In genomic region chr5:55364537-55365055, GRCh38 we compare ENCODE assay signal across 8 cellular contexts. TPM values are rescaled to one million over a fixed set of nuclear protein-coding genes. Genes with fewer than 3 reads are reported as not detected.
DNase-seq lines count a peak whose midpoint lies in the region; ATAC-seq and TF ChIP-seq lines count a peak whose summit lies in the region.
"Had no signal": no experiment of that assay in that cellular context is flagged by ENCODE, and none has a peak within 500 bp of the region (broad histone marks: within the 10 kb centered on the region; RNA-seq: fewer than 3 reads in every experiment).

No MANE protein-coding gene starts in this region.

- DNase-seq in GM20000 (ENCODE audit: low spot score) (peak; percentile 45), left lobe of liver (ENCODE audit: low spot score) (no peak), NCI-H69 (lab: John Stamatoyannopoulos, UW) (no peak), NOMO-1 treated with DMSO at 0.1 percent for 48 hours (lab: John Stamatoyannopoulos, UW; ENCODE audit: unreplicated experiment) (no peak), caudate nucleus (lab: John Stamatoyannopoulos, UW) (no peak)
- DNase-seq: stimulated activated CD4-positive, alpha-beta T cell treated with anti-CD3 and anti-CD28 coated beads, Interleukin-4, amount 100 ng/mL, for 1 hour had no signal

- H3K27ac ChIP-seq in caudate nucleus (ENCODE audit: low read depth, low read length), result no peak overlapping the region

- ATAC-seq in GM18858 (IDR thresholded peaks at IDR 0.05; ENCODE audit: unreplicated experiment), result peak; percentile 99
- ATAC-seq in HG03095 (IDR thresholded peaks at IDR 0.05; ENCODE audit: unreplicated experiment), result peak; percentile 97
- ATAC-seq in left lobe of liver, result peak; percentile 62

- no peak for TF ChIP-seq CTCF in GM20000 (IDR thresholded peaks at IDR 0.05; ENCODE audit: extremely low read depth, missing control alignments)

RNA-seq across cellular contexts. Expression of gene MTREX, which starts 56.8 kb away (rescaled TPM):
- total RNA-seq in left lobe of liver, result 21.1 TPM

RNA-seq across cellular contexts. Expression of gene DHX29, which starts 57.1 kb away (rescaled TPM):
- 11.0 TPM for total RNA-seq in left lobe of liver
